In genomic region chr2:101743288-101743687, GRCh38 we compare ENCODE assay signal across 1 cellular context.
TF ChIP-seq lines count a peak whose summit lies in the region.

No MANE protein-coding gene starts in this region.

TF ChIP-seq in GM23338, 12 proteins besides CTCF, POLR2A, EP300 and RAD21 (continued from another document):
- TF ChIP-seq ZNF462 (CRISPR knock-in tag; IDR thresholded peaks at IDR 0.05) (no peak), ETS1 (IDR thresholded peaks at IDR 0.05) (no peak), POLR2AphosphoS5 (IDR thresholded peaks at IDR 0.05; ENCODE audit: low read depth) (no peak), NANOG (IDR thresholded peaks at IDR 0.05; ENCODE audit: borderline replicate concordance) (no peak)
